Comparison of ENCODE assay signal across 22 cellular contexts in the genomic region with DNA sequence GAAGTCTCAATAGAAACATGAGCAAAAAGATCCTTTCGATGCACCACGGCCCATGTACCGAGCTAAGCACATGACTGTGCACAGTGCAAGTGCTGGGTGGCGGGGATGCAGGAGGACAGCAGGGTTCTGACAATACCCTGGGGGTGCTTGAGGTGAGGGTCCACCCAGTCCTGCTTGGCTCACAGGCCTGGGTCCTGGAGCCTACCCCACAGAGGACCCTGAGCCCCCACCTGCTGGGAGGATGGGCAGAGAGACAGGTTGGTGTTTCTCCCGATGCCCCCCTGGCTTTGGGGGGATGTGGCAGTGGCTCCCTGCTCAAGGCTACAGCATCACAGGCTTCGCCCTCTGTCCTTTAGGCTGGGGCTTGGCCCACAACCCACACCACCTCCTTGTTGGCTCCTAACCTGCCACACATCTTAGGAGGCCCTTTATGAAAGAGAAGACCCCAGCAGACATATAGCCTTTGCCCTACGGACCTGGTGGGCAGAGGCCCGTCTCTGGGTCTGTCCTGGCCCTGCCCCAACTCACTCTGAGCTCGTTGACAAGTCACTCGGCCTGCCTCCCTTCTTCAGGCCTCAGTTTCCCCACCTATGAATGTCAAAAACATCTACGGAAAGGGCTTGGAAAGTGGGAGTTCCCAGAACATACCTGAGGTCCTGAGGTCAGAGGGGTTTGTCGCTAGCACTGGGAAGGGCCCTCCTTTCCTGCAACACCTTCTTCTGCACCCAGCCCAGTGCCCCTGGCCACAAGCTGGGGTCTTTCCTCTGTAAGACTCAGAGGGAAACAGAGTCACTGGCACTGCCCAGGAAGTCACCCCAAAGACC. TPM values are rescaled to one million over a fixed set of nuclear protein-coding genes. Genes with fewer than 3 reads are reported as not detected.
"Had no signal": no experiment of that assay in that cellular context is flagged by ENCODE, and none has a peak within 500 bp of the region (broad histone marks: within the 10 kb centered on the region; RNA-seq: fewer than 3 reads in every experiment).

No MANE protein-coding gene starts in this region.

- H3K4me3 Mint-ChIP-seq: naive thymus-derived CD4-positive, alpha-beta T cell; T-helper 17 cell had no signal

- ATAC-seq: foreskin keratinocyte; left lobe of liver; naive thymus-derived CD4-positive, alpha-beta T cell; psoas muscle; right cardiac atrium; T-helper 17 cell had no signal

- H3K27ac Mint-ChIP-seq: T-helper 17 cell had no signal

- DNase-seq: activated CD4-positive, alpha-beta T cell treated with anti-CD3 and anti-CD28 coated beads, Interleukin-2, amount 50 U/mL, for 4 hours; amygdala; dermis blood vessel endothelial cell; effector CD8-positive, alpha-beta T cell; foreskin keratinocyte; kidney; naive thymus-derived CD4-positive, alpha-beta T cell; right cardiac atrium; stimulated activated CD4-positive, alpha-beta T cell treated with anti-CD3 and anti-CD28 coated beads, Interleukin-1b, Interleukin-23, amount 100 ng/mL, for 48 hours; stomach; SW 1271; T-helper 17 cell; trophoblast cell had no signal

- H3K4me1 Mint-ChIP-seq: T-helper 17 cell had no signal

RNA-seq across cellular contexts. Expression of a gene that starts 50.3 kb away (rescaled TPM):
- total RNA-seq: cerebellum, dermis blood vessel endothelial cell, foreskin keratinocyte, glomerular endothelial cell, kidney, left lobe of liver, lung, ovary, psoas muscle, right cardiac atrium, skeletal muscle tissue, T-helper 17 cell, temporal lobe, vagina had no signal
